16 cellular contexts compared by ENCODE assay signal in the genomic region with DNA sequence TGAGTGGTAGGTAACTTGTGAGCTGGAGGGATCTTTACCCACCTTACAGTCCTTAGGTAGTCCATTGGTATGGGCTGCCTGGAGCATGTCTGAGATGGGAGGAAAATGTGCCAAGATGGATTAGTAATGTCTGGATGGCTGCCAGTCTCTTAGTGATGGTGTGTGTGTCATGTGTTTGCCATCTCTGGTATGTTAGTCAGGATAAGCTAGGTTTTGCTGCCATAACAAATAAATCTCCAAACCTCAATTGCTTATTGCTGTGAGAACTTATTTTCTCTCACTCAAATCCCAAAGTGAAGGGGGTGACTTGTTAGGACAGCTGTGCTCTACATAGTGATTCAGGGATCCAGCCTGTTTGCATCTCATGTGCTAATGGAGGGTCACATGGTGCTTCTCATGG. TPM values are rescaled to one million over a fixed set of nuclear protein-coding genes. Genes with fewer than 3 reads are reported as not detected.
DNase-seq lines count a peak whose midpoint lies in the region; ATAC-seq and TF ChIP-seq lines count a peak whose summit lies in the region.
"Had no signal": no experiment of that assay in that cellular context is flagged by ENCODE, and none has a peak within 500 bp of the region (broad histone marks: within the 10 kb centered on the region; RNA-seq: fewer than 3 reads in every experiment).

No MANE protein-coding gene starts in this region.

- H2BK5ac ChIP-seq in mesenchymal stem cell (ENCODE audit: low read depth, low read length, poor library complexity, severe bottlenecking) (no peak overlapping the region), H9 (ENCODE audit: insufficient read length, low read length) (no peak overlapping the region)

- H3K79me1 ChIP-seq in mesenchymal stem cell (replicated peaks; ENCODE audit: low read length, poor library complexity, severe bottlenecking) (no peaks in the 10 kb centered on the region), H9 (ENCODE audit: insufficient read depth, low read depth, low read length, poor library complexity, severe bottlenecking) (no peaks in the 10 kb centered on the region)

- H3K14ac ChIP-seq in mesenchymal stem cell (ENCODE audit: low read length in 2 of 2) (no peak overlapping the region), H9 (ENCODE audit: insufficient read depth, low read length) (no peak overlapping the region)

- H3K4me1 ChIP-seq in mammary epithelial cell (ENCODE audit: insufficient read depth, low read length) (peaks cover 17% of the 10 kb centered on the region), mesenchymal stem cell (ENCODE audit: control insufficient read depth, insufficient read depth, low read depth, low read length) (peaks cover 6% of the 10 kb centered on the region), H9 (ENCODE audit: insufficient read depth, low read length) (peaks cover 5% of the 10 kb centered on the region; the same call in 1 of the 2 replicates)

- H2BK12ac ChIP-seq in mesenchymal stem cell (ENCODE audit: low read length in 2 of 2) (no peak overlapping the region), H9 (ENCODE audit: insufficient read length, low read depth, low read length) (no peak overlapping the region)

- H2AFZ ChIP-seq in mammary epithelial cell (ENCODE audit: low read depth, low read length) = peak overlapping the region; percentile 68
- H2AFZ ChIP-seq in mesenchymal stem cell (ENCODE audit: low read depth, low read length) = no peak overlapping the region
- no peak overlapping the region for H2AFZ ChIP-seq in H9 (ENCODE audit: low read length)
- H2AFZ ChIP-seq: PC-9 had no signal

- H3K18ac ChIP-seq in mesenchymal stem cell (ENCODE audit: low read depth in 1 of 2, low read length in 2 of 2) = no peak overlapping the region
- no peak overlapping the region for H3K18ac ChIP-seq in H9 (ENCODE audit: insufficient read length, low read depth, low read length)

- H3K4me1 Mint-ChIP-seq in H9 = peaks cover 39 to 47% of the 10 kb centered on the region in 2 experiments
- H3K4me1 Mint-ChIP-seq: CD4-positive, CD25-positive, alpha-beta regulatory T cell; central memory CD8-positive, alpha-beta T cell had no signal

- H2BK15ac ChIP-seq in mesenchymal stem cell (ENCODE audit: low read depth, poor library complexity, severe bottlenecking) (no peak overlapping the region), H9 (ENCODE audit: low read depth, low read length) (no peak overlapping the region)

- no peak overlapping the region for H3K27ac Mint-ChIP-seq in H9
- H3K27ac Mint-ChIP-seq: activated CD4-positive, alpha-beta memory T cell treated with anti-CD3 and anti-CD28 coated beads for 36 hours; CD4-positive, CD25-positive, alpha-beta regulatory T cell had no signal

- H3K4me2 ChIP-seq in mammary epithelial cell (ENCODE audit: insufficient read depth, low read depth, low read length) = no peak overlapping the region
- no peak overlapping the region for H3K4me2 ChIP-seq in mesenchymal stem cell (ENCODE audit: low read length, poor library complexity, severe bottlenecking)
- no peak overlapping the region for H3K4me2 ChIP-seq in H9 (ENCODE audit: insufficient read depth, insufficient read length, low read length)
- H3K4me2 ChIP-seq: PC-9 had no signal

- no TSS peak for BruUV-seq in mammary epithelial cell (replicated peaks; lab: Mats Ljungman, UMichigan)

- peaks cover 0 to 21% (median 7%) of the 10 kb centered on the region in 3 experiments; a peak in 5 of 7 replicates for H3K36me3 Mint-ChIP-seq in H9 (ENCODE audit: insufficient read depth in 1 of 3, low read depth in 3 of 3)
- H3K36me3 Mint-ChIP-seq: activated CD4-positive, alpha-beta memory T cell treated with anti-CD3 and anti-CD28 coated beads for 36 hours; CD4-positive, CD25-positive, alpha-beta regulatory T cell had no signal

- H3K27me3 ChIP-seq in MG63 = no peaks in the 10 kb centered on the region
- H3K27me3 ChIP-seq in mammary epithelial cell (ENCODE audit: insufficient read depth, low read length) = no peaks in the 10 kb centered on the region
- peaks cover 50 to 90% of the 10 kb centered on the region in 2 experiments for H3K27me3 ChIP-seq in mesenchymal stem cell (ENCODE audit: control insufficient read depth in 1 of 2, insufficient read depth in 1 of 2, low read length in 2 of 2)
- no peaks in the 10 kb centered on the region; the same call in 1 of the 2 replicates for H3K27me3 ChIP-seq in H9 (ENCODE audit: insufficient read depth, low read length)

- no peak overlapping the region for H3K23ac ChIP-seq in mesenchymal stem cell (ENCODE audit: low read length in 2 of 2)
- no peak overlapping the region for H3K23ac ChIP-seq in H9 (ENCODE audit: insufficient read length, low read depth, low read length)

- H3K9me3 ChIP-seq in MG63 = peaks cover 15% of the 10 kb centered on the region
- H3K9me3 ChIP-seq in mammary epithelial cell (replicated peaks; ENCODE audit: insufficient read depth, low read length) = peaks cover 23% of the 10 kb centered on the region
- H3K9me3 ChIP-seq in mesenchymal stem cell (ENCODE audit: control insufficient read depth, low read length) = peaks cover 41% of the 10 kb centered on the region
- H3K9me3 ChIP-seq in H9 (ENCODE audit: control insufficient read depth, low read depth, low read length) = no peaks in the 10 kb centered on the region

- no peak overlapping the region for H3K4ac ChIP-seq in mesenchymal stem cell (ENCODE audit: low read depth in 1 of 2, low read length in 2 of 2)
- H3K4ac ChIP-seq in H9 (ENCODE audit: low read depth, low read length) = no peak overlapping the region

- no peak overlapping the region for H4K91ac ChIP-seq in mesenchymal stem cell (ENCODE audit: low read length)
- no peak overlapping the region for H4K91ac ChIP-seq in H9 (ENCODE audit: insufficient read length, low read depth, low read length)

- peak; percentile 81 for DNase-seq in Daoy (ENCODE audit: low read depth)
- DNase-seq in MG63 = peak; percentile 43
- peak; percentile 86 for DNase-seq in mammary epithelial cell
- peak; percentile 31 for DNase-seq in mesenchymal stem cell
- DNase-seq in SHP77 treated with DMSO at 0.1 percent for 48 hours (lab: John Stamatoyannopoulos, UW) = no peak
- no peak for DNase-seq in H9
- DNase-seq: activated CD4-positive, alpha-beta memory T cell treated with anti-CD3 and anti-CD28 coated beads for 36 hours; activated effector memory CD4-positive, alpha-beta T cell treated with Interleukin-2 at 50 U/mL for 16 hours; CD4-positive, CD25-positive, alpha-beta regulatory T cell; NCI-H1105 treated with DMSO at 0.1 percent for 48 hours; right cardiac atrium had no signal

- H3K9ac ChIP-seq in mammary epithelial cell (ENCODE audit: insufficient read depth, low read length) (no peak overlapping the region), mesenchymal stem cell (ENCODE audit: low read length) (no peak overlapping the region), H9 (ENCODE audit: extremely low read depth, insufficient read length, low read length) (no peak overlapping the region)

- in situ Hi-C loops in mammary epithelial cell (cut with MboI; ENCODE audit: low sequenced_read_pairs in 2 of 2) = no loop called here

- H3K23me2 ChIP-seq in H9 (ENCODE audit: insufficient read length, low read depth, low read length, poor library complexity, severe bottlenecking) = no peaks in the 10 kb centered on the region

- dilution Hi-C loops in mammary epithelial cell (cut with HindIII; ENCODE audit: low sequenced_read_pairs) = no loop called here

- TF ChIP-seq CTCF in mammary epithelial cell (conservative IDR thresholded peaks at IDR 0.05 in 1 of 2, IDR thresholded peaks at IDR 0.05 in 1 of 2; ENCODE audit: extremely low read depth in 1 of 2, insufficient read depth in 1 of 2, low read depth in 1 of 2, low read length in 2 of 2) (no peak), H9 (conservative IDR thresholded peaks at IDR 0.05) (no peak)

- no peak for ATAC-seq in HG03571 (IDR thresholded peaks at IDR 0.05; ENCODE audit: unreplicated experiment)
- ATAC-seq in GM21526 (IDR thresholded peaks at IDR 0.05; ENCODE audit: low FRiP score, unreplicated experiment) = no peak
- ATAC-seq: right cardiac atrium had no signal

- H3K27ac ChIP-seq in mammary epithelial cell (ENCODE audit: insufficient read depth, low read depth, low read length) (no peak overlapping the region), mesenchymal stem cell (ENCODE audit: low read length, poor library complexity, severe bottlenecking) (no peak overlapping the region), H9 (ENCODE audit: insufficient read length, low read depth, low read length) (no peak overlapping the region)
- H3K27ac ChIP-seq: PC-9, stomach had no signal

- peaks cover 81% of the 10 kb centered on the region for H3K27me3 Mint-ChIP-seq in H9 (ENCODE audit: low read depth)

- no peak overlapping the region for H4K5ac ChIP-seq in H9 (ENCODE audit: insufficient read length, low read depth, low read length)

- no peak overlapping the region for H3K4me3 Mint-ChIP-seq in H9
- H3K4me3 Mint-ChIP-seq: activated CD4-positive, alpha-beta memory T cell treated with anti-CD3 and anti-CD28 coated beads for 36 hours; CD4-positive, CD25-positive, alpha-beta regulatory T cell; central memory CD8-positive, alpha-beta T cell had no signal

- H2AK5ac ChIP-seq in mesenchymal stem cell (ENCODE audit: low read length, severe bottlenecking) (no peak overlapping the region), H9 (ENCODE audit: insufficient read length, low read length) (no peak overlapping the region)

- no peak overlapping the region for H3T11ph ChIP-seq in H9 (ENCODE audit: low read length)

- no peak overlapping the region for H4K8ac ChIP-seq in mesenchymal stem cell (ENCODE audit: low read length)
- no peak overlapping the region for H4K8ac ChIP-seq in H9 (replicated peaks; ENCODE audit: insufficient read length, low read depth, low read length)

- H4K20me1 ChIP-seq in mammary epithelial cell (ENCODE audit: insufficient read depth, low read length) (no peaks in the 10 kb centered on the region), H9 (ENCODE audit: control insufficient read depth, insufficient read depth, insufficient read length) (no peaks in the 10 kb centered on the region)

- H2BK20ac ChIP-seq in H9 (ENCODE audit: low read depth, low read length, poor library complexity, severe bottlenecking) = no peak overlapping the region

- peaks cover 18 to 25% of the 10 kb centered on the region in 2 experiments for H3K9me3 Mint-ChIP-seq in H9
- H3K9me3 Mint-ChIP-seq: central memory CD8-positive, alpha-beta T cell had no signal

- no peaks in the 10 kb centered on the region for H3K36me3 ChIP-seq in MG63
- no peaks in the 10 kb centered on the region for H3K36me3 ChIP-seq in mammary epithelial cell (ENCODE audit: insufficient read depth, low read length)
- no peaks in the 10 kb centered on the region for H3K36me3 ChIP-seq in mesenchymal stem cell (ENCODE audit: control insufficient read depth in 1 of 2, insufficient read depth in 2 of 2, low read depth in 1 of 2, low read length in 2 of 2)
- H3K36me3 ChIP-seq: stomach had no signal

- no peak overlapping the region for H3K56ac ChIP-seq in H9 (ENCODE audit: insufficient read length, low read depth, low read length)

- intact Hi-C loops in mammary epithelial cell (cut with micrococcal nuclease) = loop anchor here (2.0 kb wide), 1 partner anchor 22 kb away; no protein-coding TSS in a partner anchor

- CTCF ChIA-PET in mammary epithelial cell (lab: Charles Lee; ENCODE audit: low non-redundant PET) = interaction anchor here (0.7 kb wide), 1 partner anchor 14 kb away, joined by 3 read pairs; no protein-coding TSS in a partner anchor

- H3K4me3 ChIP-seq in MG63 (no peak overlapping the region), mammary epithelial cell (replicated peaks in 1 of 3; ENCODE audit: insufficient read depth in 1 of 3, low read depth in 2 of 3, low read length in 3 of 3) (no peak overlapping the region), mesenchymal stem cell (ENCODE audit: insufficient read depth in 1 of 2, low read depth in 1 of 2, low read length in 2 of 2) (no peak overlapping the region)
- H3K4me3 ChIP-seq: PC-9, stomach had no signal

- H3K79me2 ChIP-seq in mammary epithelial cell (ENCODE audit: insufficient read depth, low read length) (no peaks in the 10 kb centered on the region), H9 (ENCODE audit: insufficient read depth, low read length) (no peaks in the 10 kb centered on the region)

- H2BK120ac ChIP-seq in mesenchymal stem cell (ENCODE audit: low read depth, low read length) (no peak overlapping the region), H9 (ENCODE audit: low read depth, low read length, poor library complexity, severe bottlenecking) (no peak overlapping the region)

RNA-seq across cellular contexts. Expression of a gene that starts 40.9 kb away (rescaled TPM):
- 5.6 and 13.6 TPM in 2 replicates for total RNA-seq in Daoy (2014; rRNA removed; shearing (Covaris generic))
- total RNA-seq in MG63 (2014; rRNA removed; shearing (Covaris generic); ENCODE audit: low replicate concordance) = 1.2 and 1.3 TPM in 2 replicates
- under 1 TPM; 0.67 to 0.75 TPM for total RNA-seq in mammary epithelial cell
- 0.59 TPM for polyA plus RNA-seq in mammary epithelial cell
- 2.2 TPM for polyA minus RNA-seq in mammary epithelial cell
- 2.5 TPM for polyA plus RNA-seq in mesenchymal stem cell (2013, experiment 1 of 2)
- 4.8 TPM for polyA plus RNA-seq in mesenchymal stem cell (2013, experiment 2 of 2)
- 0.15 and 0.22 TPM in 2 replicates for total RNA-seq in H9 (2021)
- polyA plus RNA-seq: CD4-positive, CD25-positive, alpha-beta regulatory T cell; right cardiac atrium had no signal

Comparison
In these comparisons a context has a peak if more than half of its experiments do, and no peak if none do; other contexts are left out.
1. DNase-seq: peak in Daoy (single experiment), MG63 (single experiment), mammary epithelial cell (single experiment) and mesenchymal stem cell (single experiment); none in SHP77 treated with DMSO at 0.1 percent for 48 hours (single experiment) and H9 (single experiment).